In the genomic region with DNA sequence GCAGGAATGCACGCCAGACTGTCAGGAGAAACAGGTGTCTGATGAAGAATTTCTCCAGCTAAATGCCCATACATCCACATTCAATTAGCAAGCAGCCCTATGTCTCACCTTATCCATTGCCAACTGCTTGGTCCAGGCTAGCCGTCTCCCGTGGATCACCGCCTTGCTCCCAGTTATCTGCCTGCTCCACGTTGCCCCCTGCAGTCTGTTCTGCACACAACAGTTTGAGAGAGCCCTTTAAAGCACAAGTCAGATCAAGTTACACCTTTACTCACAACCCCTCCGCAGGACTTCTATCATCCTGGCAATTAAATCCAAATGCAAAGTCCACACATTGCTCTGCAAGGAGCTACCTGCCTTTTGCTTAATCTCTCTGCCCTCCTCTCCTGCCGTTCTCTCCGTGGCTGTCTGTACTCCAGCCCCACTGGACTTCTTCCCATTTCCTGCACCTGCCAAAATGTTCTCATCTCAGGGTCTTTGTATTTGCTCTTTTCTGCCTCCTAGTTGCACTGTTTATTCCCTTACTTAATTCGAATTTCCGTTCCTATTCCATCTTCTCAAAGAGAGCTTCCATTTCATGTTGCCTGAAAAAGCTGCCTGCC, we compare ENCODE assay signal across 8 cellular contexts.
DNase-seq lines count a peak whose midpoint lies in the region; ATAC-seq and TF ChIP-seq lines count a peak whose summit lies in the region.

No MANE protein-coding gene starts in this region.

- DNase-seq in activated T-cell treated with anti-CD3 and anti-CD28 coated beads for 24 hours (ENCODE audit: low read depth) = peak; percentile 8
- no peak for DNase-seq in activated T-cell treated with anti-CD3 and anti-CD28 coated beads, Interleukin-2, amount 50 U/mL, for 1 hour
- DNase-seq in NCI-H526 treated with DMSO at 0.1 percent for 48 hours (lab: John Stamatoyannopoulos, UW) = peak; percentile 57
- DNase-seq in cerebellum (ENCODE audit: low spot score) = peak; percentile 49
- DNase-seq in DMS79 (lab: John Stamatoyannopoulos, UW) = no peak

- peak; percentile 52 to 65 (median 56) for TF ChIP-seq CTCF in nephron (IDR thresholded peaks at IDR 0.05; ENCODE audit: unreplicated experiment in 3 of 3)

- ATAC-seq in GM18517 (IDR thresholded peaks at IDR 0.05; ENCODE audit: unreplicated experiment) (no peak), GM21619 (IDR thresholded peaks at IDR 0.05; ENCODE audit: unreplicated experiment) (no peak)

- no peak overlapping the region for H3K4me3 Mint-ChIP-seq in nephron

- H3K4me1 Mint-ChIP-seq in nephron = no peaks in the 10 kb centered on the region

- peaks cover 28% of the 10 kb centered on the region for H3K27me3 Mint-ChIP-seq in nephron (ENCODE audit: low read depth)

- H3K27ac Mint-ChIP-seq in nephron = no peak overlapping the region

- peaks cover 4% of the 10 kb centered on the region for H3K9me3 Mint-ChIP-seq in nephron

- H3K36me3 Mint-ChIP-seq in nephron (ENCODE audit: low read depth) = no peaks in the 10 kb centered on the region

Comparison
In these comparisons a context has a peak if more than half of its experiments do, and no peak if none do; other contexts are left out.
1. DNase-seq: peak in activated T-cell treated with anti-CD3 and anti-CD28 coated beads for 24 hours (single experiment), NCI-H526 treated with DMSO at 0.1 percent for 48 hours (single experiment) and cerebellum (single experiment); none in activated T-cell treated with anti-CD3 and anti-CD28 coated beads, Interleukin-2, amount 50 U/mL, for 1 hour (single experiment) and DMS79 (single experiment).